In the genomic region with DNA sequence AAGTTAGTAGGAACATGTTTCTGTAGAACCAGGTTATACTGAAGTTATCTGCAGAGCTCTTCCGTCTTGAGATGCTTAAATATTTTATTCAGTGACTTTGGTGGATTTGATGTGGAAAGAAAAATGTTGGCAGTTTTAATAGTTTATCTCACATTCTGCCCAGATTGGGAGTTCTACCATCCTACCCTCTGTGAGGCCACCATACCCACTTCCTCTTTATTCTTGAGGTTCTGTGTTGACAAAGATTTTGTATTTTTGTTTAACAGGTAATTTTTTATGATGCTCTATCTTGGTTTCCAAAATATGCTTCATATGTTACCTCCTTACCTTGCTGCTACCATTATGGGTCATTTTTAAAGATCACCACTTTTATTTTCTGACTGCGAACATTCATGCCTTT, we compare ENCODE assay signal across 25 cellular contexts.
A peak's percentile ranks its signal among the peaks of the same experiment; 100 is the strongest.
DNase-seq lines count a peak whose midpoint lies in the region; ATAC-seq and TF ChIP-seq lines count a peak whose summit lies in the region.
"Had no signal": no experiment of that assay in that cellular context is flagged by ENCODE, and none has a peak within 500 bp of the region (broad histone marks: within the 10 kb centered on the region; RNA-seq: fewer than 3 reads in every experiment).

No MANE protein-coding gene starts in this region.

- DNase-seq in Karpas-422 (no peak), nephron progenitor cell (no peak), NCI-H187 treated with DMSO at 0.1 percent for 48 hours (lab: John Stamatoyannopoulos, UW) (no peak)
- DNase-seq: 8988T; ACHN; BE2C; C1 segment of cervical spinal cord; CD4-positive, alpha-beta memory T cell; CD4-positive, CD25-positive, alpha-beta regulatory T cell; CD8-positive, alpha-beta memory T cell; COR-L47; DMS 273 treated with DMSO at 0.1 percent for 48 hours; DMS153; DMS53; DMS79; DND-41; EL; GDM1 had no signal

- H3K27ac Mint-ChIP-seq in nephron progenitor cell, result peak overlapping the region; percentile 77
- H3K27ac Mint-ChIP-seq: CD14-positive monocyte; CD4-positive, alpha-beta memory T cell; CD4-positive, CD25-positive, alpha-beta regulatory T cell; CD8-positive, alpha-beta memory T cell had no signal

- H2AFZ ChIP-seq in Karpas-422 (ENCODE audit: low read length) (peak overlapping the region; percentile 81; the same call in 1 of the 2 replicates), OCI-LY3 (ENCODE audit: low read depth, low read length) (peak overlapping the region; percentile 23; the same call in 1 of the 2 replicates), SU-DHL-6 (ENCODE audit: low read depth, low read length, severe bottlenecking) (peak overlapping the region; percentile 50)

- no peaks in the 10 kb centered on the region for H3F3A ChIP-seq in SU-DHL-6 (ENCODE audit: insufficient read depth)

- H3K9ac ChIP-seq in Karpas-422 (ENCODE audit: low read length) (no peak overlapping the region), OCI-LY3 (ENCODE audit: low read length) (no peak overlapping the region), SU-DHL-6 (ENCODE audit: low read length) (no peak overlapping the region)
- H3K9ac ChIP-seq: BLaER1 had no signal

- H3K4me1 ChIP-seq in Karpas-422 (ENCODE audit: low read length) (peaks cover 10% of the 10 kb centered on the region), OCI-LY3 (ENCODE audit: low read length) (peaks cover 35% of the 10 kb centered on the region)

- H3K79me2 ChIP-seq in Karpas-422 (ENCODE audit: low read length) (no peaks in the 10 kb centered on the region), OCI-LY3 (ENCODE audit: low read length) (no peaks in the 10 kb centered on the region), SU-DHL-6 (ENCODE audit: insufficient read depth, low read length) (no peaks in the 10 kb centered on the region)

- no peaks in the 10 kb centered on the region for H3K36me3 Mint-ChIP-seq in nephron progenitor cell (ENCODE audit: low read depth)
- H3K36me3 Mint-ChIP-seq: CD14-positive monocyte; CD4-positive, alpha-beta memory T cell; CD4-positive, CD25-positive, alpha-beta regulatory T cell; CD8-positive, alpha-beta memory T cell had no signal

- no peaks in the 10 kb centered on the region for H4K20me1 ChIP-seq in Karpas-422 (ENCODE audit: insufficient read depth, low read depth, low read length)
- H4K20me1 ChIP-seq in OCI-LY3 (ENCODE audit: insufficient read depth, low read length), result no peaks in the 10 kb centered on the region
- H4K20me1 ChIP-seq in SU-DHL-6 (ENCODE audit: low read depth, low read length), result no peaks in the 10 kb centered on the region
- H4K20me1 ChIP-seq: BLaER1 had no signal

- H3K27me3 ChIP-seq in Karpas-422 (ENCODE audit: low read length) (no peaks in the 10 kb centered on the region), OCI-LY3 (ENCODE audit: low read depth, low read length) (no peaks in the 10 kb centered on the region), SU-DHL-6 (ENCODE audit: low read length) (no peaks in the 10 kb centered on the region)
- H3K27me3 ChIP-seq: BE2C, BLaER1 had no signal

- no peak overlapping the region for H3K27ac ChIP-seq in Karpas-422 (ENCODE audit: low read length)
- H3K27ac ChIP-seq in OCI-LY3 (ENCODE audit: low read length), result no peak overlapping the region
- no peak overlapping the region for H3K27ac ChIP-seq in SU-DHL-6 (ENCODE audit: low read depth, low read length)
- H3K27ac ChIP-seq: BLaER1 had no signal

- H3K27me3 Mint-ChIP-seq in nephron progenitor cell (ENCODE audit: low read depth, poor library complexity), result no peaks in the 10 kb centered on the region
- H3K27me3 Mint-ChIP-seq: CD4-positive, alpha-beta memory T cell; CD4-positive, CD25-positive, alpha-beta regulatory T cell; CD8-positive, alpha-beta memory T cell had no signal

- H3K9me2 ChIP-seq in Karpas-422 (replicated peaks; ENCODE audit: insufficient read depth, low read length) (no peaks in the 10 kb centered on the region), SU-DHL-6 (replicated peaks; ENCODE audit: insufficient read depth, low read length) (no peaks in the 10 kb centered on the region)

- H3K4me3 ChIP-seq in Karpas-422 (ENCODE audit: low read length) (no peak overlapping the region), OCI-LY3 (ENCODE audit: low read length) (no peak overlapping the region), SU-DHL-6 (ENCODE audit: insufficient read depth, low read length, poor library complexity, severe bottlenecking) (no peak overlapping the region)
- H3K4me3 ChIP-seq: BLaER1 had no signal

- no peaks in the 10 kb centered on the region for H3K36me3 ChIP-seq in Karpas-422 (ENCODE audit: insufficient read depth, low read length)
- H3K36me3 ChIP-seq in OCI-LY3 (replicated peaks; ENCODE audit: low read depth, low read length), result no peaks in the 10 kb centered on the region
- no peaks in the 10 kb centered on the region for H3K36me3 ChIP-seq in SU-DHL-6 (ENCODE audit: low read length)
- H3K36me3 ChIP-seq: BE2C, BLaER1 had no signal

- peaks cover 28% of the 10 kb centered on the region for H3K4me1 Mint-ChIP-seq in nephron progenitor cell
- H3K4me1 Mint-ChIP-seq: CD14-positive monocyte; CD4-positive, alpha-beta memory T cell; CD4-positive, CD25-positive, alpha-beta regulatory T cell; CD8-positive, alpha-beta memory T cell had no signal

- ATAC-seq in HG02610 (IDR thresholded peaks at IDR 0.05; ENCODE audit: unreplicated experiment) (no peak), GM21717 (IDR thresholded peaks at IDR 0.05; ENCODE audit: unreplicated experiment) (no peak), HG03571 (IDR thresholded peaks at IDR 0.05; ENCODE audit: unreplicated experiment) (no peak)

- no peak overlapping the region for H3K4me3 Mint-ChIP-seq in nephron progenitor cell
- H3K4me3 Mint-ChIP-seq: CD14-positive monocyte; CD4-positive, alpha-beta memory T cell; CD4-positive, CD25-positive, alpha-beta regulatory T cell; CD8-positive, alpha-beta memory T cell had no signal

- TF ChIP-seq CTCF in OCI-LY3 (IDR thresholded peaks at IDR 0.05; ENCODE audit: low read depth, low read length) (no peak), SU-DHL-6 (IDR thresholded peaks at IDR 0.05; ENCODE audit: insufficient read depth, low read length, poor library complexity, severe bottlenecking) (no peak), nephron progenitor cell (IDR thresholded peaks at IDR 0.05) (no peak)

- H3K9me3 Mint-ChIP-seq in nephron progenitor cell, result no peaks in the 10 kb centered on the region

- H3K4me2 ChIP-seq in Karpas-422 (ENCODE audit: low read depth, low read length, poor library complexity, severe bottlenecking), result no peak overlapping the region
- H3K4me2 ChIP-seq in OCI-LY3 (ENCODE audit: low read length), result no peak overlapping the region
- no peak overlapping the region for H3K4me2 ChIP-seq in SU-DHL-6 (ENCODE audit: low read depth, low read length, poor library complexity, severe bottlenecking)
- H3K4me2 ChIP-seq: BLaER1 had no signal

- H3K9me3 ChIP-seq in Karpas-422 (ENCODE audit: low read length), result peaks cover 3% of the 10 kb centered on the region
- no peaks in the 10 kb centered on the region for H3K9me3 ChIP-seq in OCI-LY3 (ENCODE audit: insufficient read depth, low read length)
- no peaks in the 10 kb centered on the region; the same call in 1 of the 2 replicates for H3K9me3 ChIP-seq in SU-DHL-6 (ENCODE audit: insufficient read depth, low read length)
- H3K9me3 ChIP-seq: BE2C, BLaER1 had no signal

Comparison
In these comparisons a context has a peak if more than half of its experiments do, and no peak if none do; other contexts are left out.
1. H2AFZ ChIP-seq: peak in every context shown above with its lines; median percentile 81 in Karpas-422; 50 in SU-DHL-6; 23 in OCI-LY3.